In the genomic region with DNA sequence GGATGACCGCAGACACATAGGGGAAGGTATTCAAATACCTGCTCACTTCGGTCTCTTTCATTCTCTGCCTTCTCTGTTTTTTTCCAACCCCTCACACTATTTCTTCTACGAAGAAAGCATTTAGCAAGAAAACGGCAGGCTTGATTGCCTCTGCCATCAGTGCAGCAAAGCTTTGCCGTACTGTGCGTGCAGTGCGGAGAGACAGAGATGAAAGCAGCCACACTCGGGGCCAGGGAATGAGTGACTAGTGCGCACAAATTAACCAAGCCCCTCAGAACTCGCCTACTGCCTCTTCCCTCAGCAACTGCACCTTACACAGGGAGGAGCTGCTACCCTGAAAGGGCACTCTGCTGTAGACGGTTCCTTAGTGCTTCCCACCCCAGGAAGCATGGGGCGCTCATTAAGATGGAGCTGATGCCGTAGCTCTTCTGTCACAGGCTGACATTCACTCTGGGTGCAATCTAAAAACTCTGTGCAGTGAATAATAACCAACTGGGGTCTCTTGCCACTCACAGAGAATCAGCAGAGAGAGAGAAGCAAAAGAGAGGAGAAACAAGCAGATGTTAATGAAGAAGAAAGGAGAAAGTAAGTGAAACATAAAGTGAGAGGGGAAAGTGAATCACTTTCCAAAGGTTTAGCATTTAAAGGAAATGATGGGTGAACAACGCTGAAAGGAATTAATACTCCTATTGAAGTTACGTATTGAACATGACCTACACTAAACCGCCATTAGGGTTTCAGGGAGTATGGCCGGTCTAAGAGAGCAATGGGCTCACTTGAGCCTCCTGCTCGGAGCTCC, we compare ENCODE assay signal across 3 cellular contexts.
"Had no signal": no experiment of that assay in that cellular context is flagged by ENCODE, and none has a peak within 500 bp of the region (broad histone marks: within the 10 kb centered on the region; RNA-seq: fewer than 3 reads in every experiment).

No MANE protein-coding gene starts in this region.

- DNase-seq: GDM1, GF-D8 had no signal

- H3K4me3 ChIP-seq: GM12878 had no signal

- ATAC-seq: GM12878 had no signal
